9 cellular contexts compared by ENCODE assay signal in the genomic region with DNA sequence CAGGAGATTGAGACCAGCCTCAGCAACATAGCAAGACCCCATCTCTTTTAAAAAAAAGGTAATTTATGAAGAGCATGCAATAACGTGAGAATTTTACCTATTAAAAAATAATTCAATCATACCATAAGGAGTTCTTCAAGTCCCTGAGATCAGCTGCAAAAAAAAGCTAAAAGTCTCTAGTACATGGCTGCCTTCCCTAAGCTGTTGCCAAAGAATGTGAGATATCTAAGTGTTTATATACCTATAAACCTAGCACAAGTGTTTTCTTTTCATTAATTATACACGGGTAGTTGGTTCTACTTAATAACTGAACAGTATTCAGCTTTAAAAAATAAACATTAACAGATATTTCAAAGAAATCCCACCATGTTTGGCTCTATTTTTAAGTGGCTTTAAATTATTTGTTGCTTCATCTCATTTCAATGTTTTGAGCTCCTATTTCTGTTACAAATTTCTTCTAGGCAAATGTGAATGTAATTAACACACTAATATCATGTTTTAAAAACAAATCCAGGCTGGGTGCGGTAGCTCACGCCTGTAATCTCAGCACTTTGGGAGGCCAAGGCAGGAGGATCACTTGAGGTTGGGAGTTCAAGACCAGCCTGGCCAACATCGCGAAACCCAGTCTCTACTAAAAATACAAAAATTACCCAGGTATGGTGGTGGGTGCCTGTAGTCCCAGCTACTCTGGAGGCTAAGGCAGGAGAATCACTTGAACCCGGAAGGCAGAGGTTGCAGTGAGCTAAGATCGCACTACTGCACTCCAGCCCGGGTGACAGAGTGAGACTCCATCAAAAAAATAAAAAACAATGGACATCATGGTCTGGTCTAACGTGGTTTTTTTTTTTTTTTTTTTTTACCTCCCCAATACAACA. TPM values are rescaled to one million over a fixed set of nuclear protein-coding genes. Genes with fewer than 3 reads are reported as not detected.
DNase-seq lines count a peak whose midpoint lies in the region; ATAC-seq, FAIRE-seq and TF ChIP-seq lines count a peak whose summit lies in the region.
"Had no signal": no experiment of that assay in that cellular context is flagged by ENCODE, and none has a peak within 500 bp of the region (broad histone marks: within the 10 kb centered on the region; RNA-seq: fewer than 3 reads in every experiment).

No MANE protein-coding gene starts in this region.

- H3K27ac ChIP-seq in thoracic aorta: peak overlapping the region; percentile 80 to 85
- H3K27ac ChIP-seq: upper lobe of right lung had no signal

- TF ChIP-seq CTCF in thoracic aorta (IDR thresholded peaks at IDR 0.05): no peak

- peak overlapping the region; percentile 78 for H3K27ac Mint-ChIP-seq in activated CD4-positive, alpha-beta T cell treated with anti-CD3 and anti-CD28 coated beads, Interleukin-2, amount 10 ng/mL, durations not matched to agents 7 days and 5 days
- H3K27ac Mint-ChIP-seq in activated T-cell treated with anti-CD3 and anti-CD28 coated beads, Interleukin-2, amount 50 U/mL, for 72 hours: peak overlapping the region; percentile 97

- peaks cover 15 to 39% of the 10 kb centered on the region in 2 donors for H3K4me1 ChIP-seq in thoracic aorta (ENCODE audit: control insufficient read depth in 1 of 2, low read depth in 2 of 2)

- no peaks in the 10 kb centered on the region for H3K27me3 ChIP-seq in thoracic aorta (replicated peaks; ENCODE audit: insufficient read depth)
- H3K27me3 ChIP-seq: upper lobe of right lung had no signal

- H3K4me3 Mint-ChIP-seq in activated CD4-positive, alpha-beta T cell treated with anti-CD3 and anti-CD28 coated beads, Interleukin-2, amount 10 ng/mL, durations not matched to agents 7 days and 5 days: no peak overlapping the region
- peak overlapping the region; percentile 70 to 72 for H3K4me3 Mint-ChIP-seq in activated T-cell treated with anti-CD3 and anti-CD28 coated beads, Interleukin-2, amount 50 U/mL, for 72 hours

- FAIRE-seq in HTR-8/SVneo (lab: Jason Lieb, UNC): no peak

- H3K9me3 Mint-ChIP-seq in activated CD4-positive, alpha-beta T cell treated with anti-CD3 and anti-CD28 coated beads, Interleukin-2, amount 10 ng/mL, durations not matched to agents 7 days and 5 days: peaks cover 10% of the 10 kb centered on the region
- peaks cover 0 to under 1% of the 10 kb centered on the region in 2 donors for H3K9me3 Mint-ChIP-seq in activated T-cell treated with anti-CD3 and anti-CD28 coated beads, Interleukin-2, amount 50 U/mL, for 72 hours

- DNase-seq in activated CD4-positive, alpha-beta T cell treated with anti-CD3 and anti-CD28 coated beads, Interleukin-2, amount 10 ng/mL, durations not matched to agents 7 days and 5 days: no peak
- no peak for DNase-seq in activated CD4-positive, alpha-beta T cell treated with anti-CD3 and anti-CD28 coated beads, Interleukin-2, amount 50 U/mL, for 1 hour
- no peak for DNase-seq in activated T-cell treated with anti-CD3 and anti-CD28 coated beads, Interleukin-2, amount 50 U/mL, for 72 hours
- DNase-seq in kidney glomerular epithelial cell (lab: John Stamatoyannopoulos, UW) (peak; percentile 73), thoracic aorta (ENCODE audit: low spot score) (no peak), HTR-8/SVneo (ENCODE audit: insufficient read length, low spot score) (no peak)
- DNase-seq: upper lobe of right lung had no signal

- H3K4me1 Mint-ChIP-seq in activated CD4-positive, alpha-beta T cell treated with anti-CD3 and anti-CD28 coated beads, Interleukin-2, amount 10 ng/mL, durations not matched to agents 7 days and 5 days: peaks cover 54% of the 10 kb centered on the region
- H3K4me1 Mint-ChIP-seq in activated T-cell treated with anti-CD3 and anti-CD28 coated beads, Interleukin-2, amount 50 U/mL, for 72 hours (ENCODE audit: low read depth): peaks cover 90% of the 10 kb centered on the region

- H3K36me3 ChIP-seq in thoracic aorta: no peaks in the 10 kb centered on the region
- H3K36me3 ChIP-seq: upper lobe of right lung had no signal

- H3K36me3 Mint-ChIP-seq in activated CD4-positive, alpha-beta T cell treated with anti-CD3 and anti-CD28 coated beads, Interleukin-2, amount 10 ng/mL, durations not matched to agents 7 days and 5 days (ENCODE audit: low read depth): peaks cover 47% of the 10 kb centered on the region
- peaks cover 10 to 30% of the 10 kb centered on the region in 2 donors for H3K36me3 Mint-ChIP-seq in activated T-cell treated with anti-CD3 and anti-CD28 coated beads, Interleukin-2, amount 50 U/mL, for 72 hours (ENCODE audit: insufficient read depth in 2 of 2)

- POLR2A ChIA-PET in activated CD4-positive, alpha-beta T cell treated with anti-CD3 and anti-CD28 coated beads, Interleukin-2, amount 10 ng/mL, durations not matched to agents 7 days and 5 days (lab: Charles Lee): interaction anchor here (0.6 kb wide), 1 partner anchor 115 kb away, joined by 23 read pairs; no protein-coding TSS in a partner anchor

- H3K27me3 Mint-ChIP-seq in activated CD4-positive, alpha-beta T cell treated with anti-CD3 and anti-CD28 coated beads, Interleukin-2, amount 10 ng/mL, durations not matched to agents 7 days and 5 days: no peaks in the 10 kb centered on the region
- no peaks in the 10 kb centered on the region for H3K27me3 Mint-ChIP-seq in activated T-cell treated with anti-CD3 and anti-CD28 coated beads, Interleukin-2, amount 50 U/mL, for 72 hours (ENCODE audit: low read depth)

- CTCF ChIA-PET in activated CD4-positive, alpha-beta T cell treated with anti-CD3 and anti-CD28 coated beads, Interleukin-2, amount 10 ng/mL, durations not matched to agents 7 days and 5 days (lab: Charles Lee): interaction anchor here (0.6 to 1.5 kb wide), 8 partner anchors 11 to 132 kb away, joined by 3 read pairs; no protein-coding TSS in a partner anchor

- H3K9me3 ChIP-seq in thoracic aorta: peaks cover 5% of the 10 kb centered on the region
- H3K9me3 ChIP-seq: upper lobe of right lung had no signal

- H3K4me3 ChIP-seq in thoracic aorta: peak overlapping the region; percentile 29
- H3K4me3 ChIP-seq: upper lobe of right lung had no signal

- no peak for ATAC-seq in activated T-cell treated with anti-CD3 and anti-CD28 coated beads, Interleukin-2, amount 50 U/mL, for 72 hours (replicated peaks in 1 of 2)
- ATAC-seq in thoracic aorta (ENCODE audit: insufficient number of reproducible peaks, low FRiP score, low read depth): no peak
- ATAC-seq in GM21423 (IDR thresholded peaks at IDR 0.05; ENCODE audit: unreplicated experiment): no peak
- ATAC-seq in activated CD4-positive, CD25-positive, alpha-beta regulatory T cell treated with anti-CD3 and anti-CD28 coated beads, Interleukin-2, amount 50 U/mL, for 24 hours: no peak

RNA-seq across cellular contexts. Expression of a gene that starts 25.7 kb away (rescaled TPM):
- 100 to 1,000 TPM; 206 to 247 TPM for total RNA-seq in activated CD4-positive, alpha-beta T cell treated with anti-CD3 and anti-CD28 coated beads, Interleukin-2, amount 10 ng/mL, durations not matched to agents 7 days and 5 days
- 100 to 1,000 TPM; 301 to 323 TPM for total RNA-seq in activated T-cell treated with anti-CD3 and anti-CD28 coated beads, Interleukin-2, amount 50 U/mL, for 72 hours
- 10 to 100 TPM; 71.5 to 80.3 TPM for total RNA-seq in thoracic aorta

RNA-seq across cellular contexts. Expression of a gene that starts 36.4 kb away (rescaled TPM):
- 10 to 100 TPM; 21.7 to 22.1 TPM for total RNA-seq in activated CD4-positive, alpha-beta T cell treated with anti-CD3 and anti-CD28 coated beads, Interleukin-2, amount 10 ng/mL, durations not matched to agents 7 days and 5 days
- total RNA-seq in activated T-cell treated with anti-CD3 and anti-CD28 coated beads, Interleukin-2, amount 50 U/mL, for 72 hours: 10 to 100 TPM; 27.3 to 31.7 TPM
- total RNA-seq in thoracic aorta: 10 to 100 TPM; 47.5 to 51.9 TPM
